Comparison of ENCODE assay signal across 19 cellular contexts in the genomic region with DNA sequence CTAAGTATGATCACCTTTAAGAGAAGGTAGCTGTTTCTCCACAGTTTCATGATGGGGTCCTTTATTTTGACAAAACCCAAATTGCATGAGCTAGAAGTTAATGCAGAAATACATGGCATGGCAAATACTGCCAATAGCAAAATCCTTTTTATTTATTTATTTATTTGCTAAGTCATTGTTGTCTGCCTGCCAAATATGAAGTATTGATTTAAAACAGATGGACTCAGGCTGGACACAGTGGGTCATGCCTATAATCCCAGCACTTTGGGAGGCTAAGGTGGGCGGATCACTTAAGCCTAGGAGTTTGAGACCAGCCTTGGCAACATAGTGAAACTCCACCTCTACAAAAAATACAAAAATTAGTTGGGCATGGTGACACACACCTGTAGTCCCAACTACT. TPM values are rescaled to one million over a fixed set of nuclear protein-coding genes. Genes with fewer than 3 reads are reported as not detected.
"Had no signal": no experiment of that assay in that cellular context is flagged by ENCODE, and none has a peak within 500 bp of the region (broad histone marks: within the 10 kb centered on the region; RNA-seq: fewer than 3 reads in every experiment).

No MANE protein-coding gene starts in this region.

- H3K4me1 Mint-ChIP-seq: activated naive CD4-positive, alpha-beta T cell treated with anti-CD3 and anti-CD28 coated beads, Interleukin-2, amount 10 ng/mL, durations not matched to agents 7 days and 5 days; memory B cell; naive thymus-derived CD8-positive, alpha-beta T cell had no signal

- FAIRE-seq: bronchial epithelial cell, pancreas had no signal

- H3K27me3 Mint-ChIP-seq: activated naive CD4-positive, alpha-beta T cell treated with anti-CD3 and anti-CD28 coated beads, Interleukin-2, amount 10 ng/mL, durations not matched to agents 7 days and 5 days; effector memory CD8-positive, alpha-beta T cell; memory B cell; naive thymus-derived CD8-positive, alpha-beta T cell had no signal

- H3K9me3 ChIP-seq: pancreas, sigmoid colon, stomach, testis, upper lobe of right lung had no signal

- H3K27ac ChIP-seq: pancreas, sigmoid colon, stomach, testis, upper lobe of right lung had no signal

- ATAC-seq: effector memory CD8-positive, alpha-beta T cell; left ventricle myocardium superior; naive thymus-derived CD8-positive, alpha-beta T cell; pancreas; upper lobe of right lung had no signal

- H3K4me3 Mint-ChIP-seq: activated naive CD4-positive, alpha-beta T cell treated with anti-CD3 and anti-CD28 coated beads, Interleukin-2, amount 10 ng/mL, durations not matched to agents 7 days and 5 days; effector memory CD8-positive, alpha-beta T cell; memory B cell; naive thymus-derived CD8-positive, alpha-beta T cell had no signal

- H3K27ac Mint-ChIP-seq: activated naive CD4-positive, alpha-beta T cell treated with anti-CD3 and anti-CD28 coated beads, Interleukin-2, amount 10 ng/mL, durations not matched to agents 7 days and 5 days; memory B cell; naive thymus-derived CD8-positive, alpha-beta T cell had no signal

- DNase-seq: activated CD4-positive, alpha-beta T cell treated with anti-CD3 and anti-CD28 coated beads, Interleukin-2, amount 50 U/mL, for 48 hours; activated CD4-positive, CD25-positive, alpha-beta regulatory T cell treated with anti-CD3 and anti-CD28 coated beads, Interleukin-2, amount 50 U/mL, for 72 hours; activated naive CD4-positive, alpha-beta T cell treated with anti-CD3 and anti-CD28 coated beads, Interleukin-2, amount 10 ng/mL, durations not matched to agents 7 days and 5 days; activated T-cell treated with anti-CD3 and anti-CD28 coated beads, Interleukin-2, amount 50 U/mL, for 1 hour; dermis blood vessel endothelial cell; effector memory CD8-positive, alpha-beta T cell; hypothalamus; left ventricle myocardium superior; naive thymus-derived CD8-positive, alpha-beta T cell; pancreas; sigmoid colon; stimulated activated CD4-positive, alpha-beta T cell treated with anti-CD3 and anti-CD28 coated beads, Interleukin-1b, Interleukin-23, amount 100 ng/mL, for 48 hours; stomach; testis; upper lobe of right lung had no signal

- H3K4me3 ChIP-seq: pancreas, sigmoid colon, stomach, testis, upper lobe of right lung had no signal

- H3K4me1 ChIP-seq: pancreas, sigmoid colon, testis, upper lobe of right lung had no signal

- H3K9me3 Mint-ChIP-seq: activated naive CD4-positive, alpha-beta T cell treated with anti-CD3 and anti-CD28 coated beads, Interleukin-2, amount 10 ng/mL, durations not matched to agents 7 days and 5 days; effector memory CD8-positive, alpha-beta T cell; memory B cell; naive thymus-derived CD8-positive, alpha-beta T cell had no signal

- H3K27me3 ChIP-seq: pancreas, sigmoid colon, stomach, testis, upper lobe of right lung had no signal

RNA-seq across cellular contexts. Expression of a gene that starts 52.4 kb away (rescaled TPM):
- total RNA-seq: cerebellum, dermis blood vessel endothelial cell, fibroblast of villous mesenchyme, left ventricle myocardium superior, sigmoid colon had no signal
